15 cellular contexts compared by ENCODE assay signal in genomic region chr22:49999901-50000586, GRCh38. TPM values are rescaled to one million over a fixed set of nuclear protein-coding genes. Genes with fewer than 3 reads are reported as not detected.
DNase-seq lines count a peak whose midpoint lies in the region; ATAC-seq, FAIRE-seq and TF ChIP-seq lines count a peak whose summit lies in the region.
"Had no signal": no experiment of that assay in that cellular context is flagged by ENCODE, and none has a peak within 500 bp of the region (broad histone marks: within the 10 kb centered on the region; RNA-seq: fewer than 3 reads in every experiment).

No MANE protein-coding gene starts in this region.

- POLR2A ChIA-PET in A549 (lab: Yijun Ruan, JAX), result no interaction called here
- POLR2A ChIA-PET in CD4-positive, alpha-beta memory T cell (lab: Charles Lee; ENCODE audit: partially characterized antibody), result interaction anchor here (0.8 kb wide), 1 partner anchor 82 kb away, joined by 3 read pairs; no protein-coding TSS in a partner anchor

- H3K4me3 ChIP-seq in A549, result peak overlapping the region; percentile 41; the same call in 1 of the 3 replicates
- H3K4me3 ChIP-seq in HUES64 (ENCODE audit: low read length), result peak overlapping the region; percentile 55
- peak overlapping the region; percentile 52 for H3K4me3 ChIP-seq in left ventricle myocardium inferior
- no peak overlapping the region for H3K4me3 ChIP-seq in osteoblast (ENCODE audit: insufficient read depth, low read length)
- no peak overlapping the region for H3K4me3 ChIP-seq in SJCRH30
- no peak overlapping the region for H3K4me3 ChIP-seq in CD4-positive, alpha-beta memory T cell (ENCODE audit: low read length in 2 of 2)

- H3K4me2 ChIP-seq in A549 (peak overlapping the region; percentile 87), osteoblast (ENCODE audit: insufficient read depth, low read length) (no peak overlapping the region)

- FAIRE-seq in A549 (lab: Jason Lieb, UNC), result no peak

- intact Hi-C loops in left ventricle myocardium inferior (cut with micrococcal nuclease), result loop anchor here (10.0 kb wide), 1 partner anchor 75 kb away; no protein-coding TSS in a partner anchor
- intact Hi-C loops in CD4-positive, alpha-beta memory T cell (cut with micrococcal nuclease), result no loop called here

- TF ChIP-seq EP300 in A549 (IDR thresholded peaks at IDR 0.05), result no peak

- DNase-seq in A549 (ENCODE audit: low read depth in 1 of 2, low spot score in 1 of 2) (no peak), left ventricle myocardium inferior (no peak), osteoblast (ENCODE audit: insufficient read length, low spot score, missing footprints) (peak; percentile 61), NCI-H1048 (lab: John Stamatoyannopoulos, UW) (no peak), SJCRH30 (no peak)
- DNase-seq in CD4-positive, alpha-beta memory T cell, result no peak
- DNase-seq: MM.1S; stimulated activated CD4-positive, alpha-beta T cell treated with anti-CD3 and anti-CD28 coated beads, Interleukin-1b, Interleukin-23, amount 100 ng/mL, for 48 hours had no signal

- TF ChIP-seq POLR2A in A549 (IDR thresholded peaks at IDR 0.05; ENCODE audit: low read length), result no peak

- H3K9ac ChIP-seq in HUES64 (ENCODE audit: low read depth, low read length), result peak overlapping the region; percentile 40; the same call in 1 of the 2 replicates

- H4K20me1 ChIP-seq in osteoblast (ENCODE audit: insufficient read depth, low read length), result no peaks in the 10 kb centered on the region

- TF ChIP-seq RAD21 in A549 (conservative IDR thresholded peaks at IDR 0.05 in 1 of 2, IDR thresholded peaks at IDR 0.05 in 1 of 2), result no peak

- H3K27me3 Mint-ChIP-seq in CD4-positive, alpha-beta memory T cell, result peaks cover 4 to 12% of the 10 kb centered on the region in 2 donors

- H3K4me1 Mint-ChIP-seq in CD4-positive, alpha-beta memory T cell, result peaks cover 0 to 10% (median 6%) of the 10 kb centered on the region in 4 donors

- peaks cover 28% of the 10 kb centered on the region for H3K27me3 ChIP-seq in HUES64 (ENCODE audit: insufficient read depth, low read length)
- peaks cover 45% of the 10 kb centered on the region for H3K27me3 ChIP-seq in left ventricle myocardium inferior (ENCODE audit: low read depth)
- peaks cover 5% of the 10 kb centered on the region for H3K27me3 ChIP-seq in osteoblast (ENCODE audit: insufficient read depth, low read length)
- H3K27me3 ChIP-seq in SJCRH30, result 0 out of 2 replicates have a peak, but pooled peaks cover under 1% of the 10 kb centered on the region
- no peaks in the 10 kb centered on the region for H3K27me3 ChIP-seq in CD4-positive, alpha-beta memory T cell (ENCODE audit: insufficient read depth, low read length)

- no peak overlapping the region for H3K27ac Mint-ChIP-seq in CD4-positive, alpha-beta memory T cell
- H3K27ac Mint-ChIP-seq: activated CD4-positive, alpha-beta T cell treated with anti-CD3 and anti-CD28 coated beads for 36 hours; activated T-helper 1 cell treated with anti-CD3 and anti-CD28 coated beads, Interleukin-12 subunit alpha, Interleukin-12 subunit beta, Interleukin-2, Interleukin-4 antibody, amounts not matched to agents 30 ng/mL and 10 ng/mL and 1 ng/mL, durations not matched to agents 14 hours and 24 hours and 36 hours had no signal

- H3K4me3 Mint-ChIP-seq in CD4-positive, alpha-beta memory T cell, result no peak overlapping the region
- H3K4me3 Mint-ChIP-seq: activated CD4-positive, alpha-beta T cell treated with anti-CD3 and anti-CD28 coated beads for 36 hours; activated T-helper 1 cell treated with anti-CD3 and anti-CD28 coated beads, Interleukin-12 subunit alpha, Interleukin-12 subunit beta, Interleukin-2, Interleukin-4 antibody, amounts not matched to agents 30 ng/mL and 10 ng/mL and 1 ng/mL, durations not matched to agents 14 hours and 24 hours and 36 hours had no signal

- no peaks in the 10 kb centered on the region for H3K9me3 ChIP-seq in A549
- H3K9me3 ChIP-seq in HUES64 (ENCODE audit: insufficient read depth, low read depth, low read length), result no peaks in the 10 kb centered on the region
- H3K9me3 ChIP-seq in left ventricle myocardium inferior (replicated peaks), result no peaks in the 10 kb centered on the region
- H3K9me3 ChIP-seq in osteoblast (ENCODE audit: low read depth, low read length), result no peaks in the 10 kb centered on the region
- 0 out of 2 replicates have a peak, but pooled peaks cover 2% of the 10 kb centered on the region for H3K9me3 ChIP-seq in SJCRH30 (replicated peaks)
- H3K9me3 ChIP-seq in CD4-positive, alpha-beta memory T cell (ENCODE audit: control insufficient read depth in 1 of 2, low read length in 2 of 2), result no peaks in the 10 kb centered on the region

- ATAC-seq in A549 (peak in 1 of 2 experiments; percentile 13; a peak in 2 of 6 replicates), GM18517 (IDR thresholded peaks at IDR 0.05; ENCODE audit: unreplicated experiment) (no peak)

- no peaks in the 10 kb centered on the region for H3K36me3 ChIP-seq in HUES64 (ENCODE audit: insufficient read depth, low read length)
- no peaks in the 10 kb centered on the region for H3K36me3 ChIP-seq in left ventricle myocardium inferior
- H3K36me3 ChIP-seq in osteoblast (ENCODE audit: insufficient read depth, low read length), result no peaks in the 10 kb centered on the region
- H3K36me3 ChIP-seq in SJCRH30, result no peaks in the 10 kb centered on the region
- no peaks in the 10 kb centered on the region for H3K36me3 ChIP-seq in CD4-positive, alpha-beta memory T cell (ENCODE audit: insufficient read depth, low read length)

- no peaks in the 10 kb centered on the region for H3K79me2 ChIP-seq in osteoblast (ENCODE audit: insufficient read depth, low read length)

- WGBS in A549 (ENCODE audit: missing lambda C conversion rate), result 80% methylated on average over 26 of the region's 44 CpGs
- WGBS in HUES64, result 29% methylated on average over 44 of the region's 44 CpGs

- CTCF ChIA-PET in A549 (lab: Yijun Ruan, JAX), result interaction anchor here (2.1 kb wide), 1 partner anchor 30 kb away, joined by 8 read pairs; no protein-coding TSS in a partner anchor
- CTCF ChIA-PET in CD4-positive, alpha-beta memory T cell (lab: Charles Lee; ENCODE audit: partially characterized antibody), result no interaction called here

- TF ChIP-seq CTCF in A549 (IDR thresholded peaks at IDR 0.05), result no peak
- TF ChIP-seq CTCF in left ventricle myocardium inferior (IDR thresholded peaks at IDR 0.05; ENCODE audit: borderline replicate concordance), result no peak
- TF ChIP-seq CTCF in osteoblast (IDR thresholded peaks at IDR 0.05; ENCODE audit: extremely low read depth, low read depth, low read length), result no peak

- H2AFZ ChIP-seq in osteoblast (ENCODE audit: low read length), result no peak overlapping the region

- H3K36me3 Mint-ChIP-seq in CD4-positive, alpha-beta memory T cell, result no peaks in the 10 kb centered on the region

- no peaks in the 10 kb centered on the region for H3K9me3 Mint-ChIP-seq in CD4-positive, alpha-beta memory T cell
- H3K9me3 Mint-ChIP-seq: activated T-helper 1 cell treated with anti-CD3 and anti-CD28 coated beads, Interleukin-12 subunit alpha, Interleukin-12 subunit beta, Interleukin-2, Interleukin-4 antibody, amounts not matched to agents 30 ng/mL and 10 ng/mL and 1 ng/mL, durations not matched to agents 14 hours and 24 hours and 36 hours had no signal

- no peak overlapping the region; a peak in 1 of 6 replicates for H3K27ac ChIP-seq in A549
- H3K27ac ChIP-seq in HUES64 (ENCODE audit: low read depth, low read length), result no peak overlapping the region
- no peak overlapping the region for H3K27ac ChIP-seq in left ventricle myocardium inferior (replicated peaks)
- no peak overlapping the region for H3K27ac ChIP-seq in osteoblast (ENCODE audit: low read depth, low read length)
- H3K27ac ChIP-seq in SJCRH30, result no peak overlapping the region
- no peak overlapping the region for H3K27ac ChIP-seq in CD4-positive, alpha-beta memory T cell (ENCODE audit: low read depth, low read length)

- peaks cover 4% of the 10 kb centered on the region; the same call in 1 of the 3 replicates for H3K4me1 ChIP-seq in A549
- no peaks in the 10 kb centered on the region for H3K4me1 ChIP-seq in HUES64 (ENCODE audit: insufficient read depth, low read length)
- H3K4me1 ChIP-seq in left ventricle myocardium inferior, result peaks cover 4% of the 10 kb centered on the region
- no peaks in the 10 kb centered on the region for H3K4me1 ChIP-seq in osteoblast (ENCODE audit: insufficient read depth, low read length)
- no peaks in the 10 kb centered on the region for H3K4me1 ChIP-seq in SJCRH30
- no peaks in the 10 kb centered on the region for H3K4me1 ChIP-seq in CD4-positive, alpha-beta memory T cell (ENCODE audit: insufficient read depth, low read length)

RNA-seq across cellular contexts. Expression of gene IL17REL, which starts 12.5 kb away (rescaled TPM):
- 0.03 TPM in 1 of 2 replicates, not detected in the other for polyA plus RNA-seq in A549 (2011; rRNA removed)
- polyA plus RNA-seq in A549 (2012; cell fraction: cytosol; rRNA removed), result 0.01 TPM in 1 of 2 replicates, not detected in the other
- 0.11 and 0.12 TPM in 2 replicates for polyA plus RNA-seq in A549 (2012; cell fraction: nucleus; rRNA removed)
- 0.06 to 0.08 TPM (median 0.07 TPM) in 3 replicates for polyA plus RNA-seq in A549 (2017; fragmentation: RNase III; extraction: RNeasy Plus Mini Kit Qiagen cat#74134 plus additional on column Dnase treatment)
- not detected in 2 replicates for polyA minus RNA-seq in A549 (2011; rRNA and poly(A)+ RNA removed)
- not detected for polyA plus RNA-seq in HUES64 (2013, experiment 1 of 2)
- polyA plus RNA-seq in HUES64 (2013, experiment 2 of 2), result 0.06 TPM
- total RNA-seq in left ventricle myocardium inferior, result not detected
- total RNA-seq in osteoblast, result not detected in 2 replicates
- total RNA-seq in SJCRH30 (2014; rRNA removed; shearing (Covaris generic)), result not detected in 2 replicates
- total RNA-seq in CD4-positive, alpha-beta memory T cell, result not detected
- polyA plus RNA-seq in CD4-positive, alpha-beta memory T cell, result not detected
- total RNA-seq: activated T-helper 1 cell treated with anti-CD3 and anti-CD28 coated beads, Interleukin-12 subunit alpha, Interleukin-12 subunit beta, Interleukin-2, Interleukin-4 antibody, amounts not matched to agents 30 ng/mL and 10 ng/mL and 1 ng/mL, durations not matched to agents 14 hours and 24 hours and 36 hours; H4; lung microvascular endothelial cell had no signal
- polyA plus RNA-seq: BJ had no signal

RNA-seq across cellular contexts. Expression of gene PIM3, which starts 39.5 kb away (rescaled TPM):
- polyA plus RNA-seq in A549 (2011; rRNA removed) (3.8 and 4.4 TPM in 2 replicates), A549 (2017; fragmentation: RNase III; extraction: RNeasy Plus Mini Kit Qiagen cat#74134 plus additional on column Dnase treatment) (10.3 to 11.3 TPM (median 11.2 TPM) in 3 replicates)
- polyA plus RNA-seq in A549 (2012; cell fraction: cytosol; rRNA removed), result 17.0 and 25.0 TPM in 2 replicates
- 45.2 and 46.5 TPM in 2 replicates for polyA plus RNA-seq in A549 (2012; cell fraction: nucleus; rRNA removed)
- 1.6 and 3.0 TPM in 2 replicates for polyA minus RNA-seq in A549 (2011; rRNA and poly(A)+ RNA removed)
- polyA plus RNA-seq in HUES64 (2013, experiment 1 of 2), result 12.5 TPM
- 14.9 TPM for polyA plus RNA-seq in HUES64 (2013, experiment 2 of 2)
- total RNA-seq in left ventricle myocardium inferior (57.1 TPM), osteoblast (14.4 and 19.9 TPM in 2 replicates)
- total RNA-seq in SJCRH30 (2014; rRNA removed; shearing (Covaris generic)), result 51.2 and 53.6 TPM in 2 replicates
- 10 to 100 TPM; 58.8 to 62.3 TPM for total RNA-seq in CD4-positive, alpha-beta memory T cell
- 10 to 100 TPM; 48.1 to 49.7 TPM for polyA plus RNA-seq in CD4-positive, alpha-beta memory T cell

RNA-seq across cellular contexts. Expression of gene TTLL8, which starts 58.1 kb away (rescaled TPM):
- polyA plus RNA-seq in A549 (2011; rRNA removed) (not detected in 2 replicates), A549 (2017; fragmentation: RNase III; extraction: RNeasy Plus Mini Kit Qiagen cat#74134 plus additional on column Dnase treatment) (not detected in 3 replicates)
- not detected in 2 replicates for polyA plus RNA-seq in A549 (2012; cell fraction: cytosol; rRNA removed)
- polyA plus RNA-seq in A549 (2012; cell fraction: nucleus; rRNA removed), result not detected in 2 replicates
- polyA minus RNA-seq in A549 (2011; rRNA and poly(A)+ RNA removed), result not detected in 2 replicates
- polyA plus RNA-seq in HUES64 (2013, experiment 1 of 2), result not detected
- not detected for polyA plus RNA-seq in HUES64 (2013, experiment 2 of 2)
- total RNA-seq in left ventricle myocardium inferior (not detected), osteoblast (not detected in 2 replicates)
- total RNA-seq in SJCRH30 (2014; rRNA removed; shearing (Covaris generic)), result not detected in 2 replicates
- not detected for total RNA-seq in CD4-positive, alpha-beta memory T cell
- polyA plus RNA-seq in CD4-positive, alpha-beta memory T cell, result not detected
- total RNA-seq: activated CD4-positive, alpha-beta T cell treated with anti-CD3 and anti-CD28 coated beads for 36 hours; activated T-helper 1 cell treated with anti-CD3 and anti-CD28 coated beads, Interleukin-12 subunit alpha, Interleukin-12 subunit beta, Interleukin-2, Interleukin-4 antibody, amounts not matched to agents 30 ng/mL and 10 ng/mL and 1 ng/mL, durations not matched to agents 14 hours and 24 hours and 36 hours; H4; lung microvascular endothelial cell had no signal
- polyA plus RNA-seq: BJ had no signal

Comparison
In these comparisons a context has a peak if more than half of its experiments do, and no peak if none do; other contexts are left out.
1. H3K4me3 ChIP-seq: peak in A549 (single experiment), HUES64 (single experiment) and left ventricle myocardium inferior (single experiment); none in osteoblast (single experiment), SJCRH30 (single experiment) and CD4-positive, alpha-beta memory T cell (0 of 2).